Comparison of ENCODE assay signal across 1 cellular context in genomic region chr19:57191141-57192063, GRCh38.
TF ChIP-seq lines count a peak whose summit lies in the region.

TSS of gene ZNF264 (plus strand) at chr19:57191500. CDS start at chr19:57191914, 414 bp downstream.

TF ChIP-seq in HepG2, 621 proteins besides CTCF, POLR2A, EP300 and RAD21 (continued from another document and continues in another):
- TF ChIP-seq CEBPZ (IDR thresholded peaks at IDR 0.05; ENCODE audit: low read length) (no peak), ZNF83 (CRISPR knock-in tag; IDR thresholded peaks at IDR 0.05; ENCODE audit: borderline replicate concordance) (peak; percentile 53; the same call in 1 of the 2 replicates), EHMT2 (IDR thresholded peaks at IDR 0.05; ENCODE audit: borderline replicate concordance, low read depth, low read length) (peak; percentile 78; the same call in 1 of the 2 replicates), SOX5 (CRISPR knock-in tag; IDR thresholded peaks at IDR 0.05; ENCODE audit: borderline replicate concordance) (no peak), DNMT3B (CRISPR knock-in tag; conservative IDR thresholded peaks at IDR 0.05) (no peak), PAF1 (CRISPR knock-in tag; IDR thresholded peaks at IDR 0.05) (no peak), REST (IDR thresholded peaks at IDR 0.05; ENCODE audit: borderline replicate concordance in 1 of 2, low read depth in 1 of 2, low read length in 2 of 2) (peak in 1 of 2 experiments; percentile 27; a peak in 1 of 4 replicates), ZUFSP (CRISPR knock-in tag; IDR thresholded peaks at IDR 0.05; ENCODE audit: borderline replicate concordance) (no peak), ZSCAN20 (CRISPR knock-in tag; IDR thresholded peaks at IDR 0.05; ENCODE audit: borderline replicate concordance) (peak; percentile 82; the same call in 1 of the 2 replicates), ZNF446 (CRISPR knock-in tag; IDR thresholded peaks at IDR 0.05) (peak; percentile 68; the same call in 1 of the 2 replicates), DR1 (CRISPR knock-in tag; IDR thresholded peaks at IDR 0.05) (peak; percentile 23; the same call in 1 of the 2 replicates), ELF4 (CRISPR knock-in tag; IDR thresholded peaks at IDR 0.05; ENCODE audit: borderline replicate concordance) (peak; percentile 58; the same call in 1 of the 2 replicates), PHF20 (CRISPR knock-in tag; IDR thresholded peaks at IDR 0.05) (peak; percentile 79), NCOA2 (CRISPR knock-in tag; IDR thresholded peaks at IDR 0.05) (no peak), TCF7 (IDR thresholded peaks at IDR 0.05; ENCODE audit: low read depth) (no peak), NCOA1 (CRISPR knock-in tag; IDR thresholded peaks at IDR 0.05) (peak; percentile 84; the same call in 1 of the 2 replicates), ZNF580 (CRISPR knock-in tag; IDR thresholded peaks at IDR 0.05; ENCODE audit: borderline replicate concordance, low read depth) (peak; percentile 48; the same call in 1 of the 2 replicates), GATAD2A (CRISPR knock-in tag; IDR thresholded peaks at IDR 0.05) (peak; percentile 45; the same call in 1 of the 2 replicates), ZNF775 (CRISPR knock-in tag; IDR thresholded peaks at IDR 0.05; ENCODE audit: borderline replicate concordance) (no peak), ZNF224 (CRISPR knock-in tag; IDR thresholded peaks at IDR 0.05) (peak; percentile 38; the same call in 1 of the 2 replicates), FOXC1 (CRISPR knock-in tag; IDR thresholded peaks at IDR 0.05; ENCODE audit: borderline replicate concordance) (peak; percentile 85; the same call in 1 of the 2 replicates), ZNF761 (CRISPR knock-in tag; conservative IDR thresholded peaks at IDR 0.05) (peak; percentile 54), CCDC6 (CRISPR knock-in tag; IDR thresholded peaks at IDR 0.05) (0 out of 2 replicates have a peak, but pooled peaks have one; percentile 28), ZNF598 (CRISPR knock-in tag; IDR thresholded peaks at IDR 0.05; ENCODE audit: borderline replicate concordance) (no peak), MIXL1 (CRISPR knock-in tag; IDR thresholded peaks at IDR 0.05) (0 out of 2 replicates have a peak, but pooled peaks have one; percentile 18), ZNF616 (CRISPR knock-in tag; IDR thresholded peaks at IDR 0.05; ENCODE audit: low read depth) (0 out of 2 replicates have a peak, but pooled peaks have one; percentile 37), ASH2L (IDR thresholded peaks at IDR 0.05; ENCODE audit: insufficient read length, low read depth, low read length) (peak; percentile 65), ZNF101 (CRISPR knock-in tag; IDR thresholded peaks at IDR 0.05; ENCODE audit: borderline replicate concordance, low read depth) (no peak; the same call in 1 of the 2 replicates), FOXP4 (CRISPR knock-in tag; IDR thresholded peaks at IDR 0.05) (0 out of 2 replicates have a peak, but pooled peaks have one; percentile 32), KDM6A (CRISPR knock-in tag; IDR thresholded peaks at IDR 0.05; ENCODE audit: low read depth) (no peak), THAP11 (CRISPR knock-in tag; IDR thresholded peaks at IDR 0.05) (peak; percentile 89), NR1H2 (CRISPR knock-in tag; IDR thresholded peaks at IDR 0.05; ENCODE audit: borderline replicate concordance, low read depth) (no peak), EED (CRISPR knock-in tag; IDR thresholded peaks at IDR 0.05) (peak; percentile 90; the same call in 1 of the 2 replicates), SP1 (IDR thresholded peaks at IDR 0.05) (no peak), SP1 (CRISPR knock-in tag; IDR thresholded peaks at IDR 0.05) (0 out of 2 replicates have a peak, but pooled peaks have one; percentile 58), DMAP1 (CRISPR knock-in tag; IDR thresholded peaks at IDR 0.05) (peak; percentile 64), POLR2AphosphoS5 (IDR thresholded peaks at IDR 0.05; ENCODE audit: low read depth, low read length) (peak; percentile 81), MTERF4 (CRISPR knock-in tag; IDR thresholded peaks at IDR 0.05) (no peak), ZMYM4 (CRISPR knock-in tag; IDR thresholded peaks at IDR 0.05) (peak; percentile 88), JUND (CRISPR knock-in tag; IDR thresholded peaks at IDR 0.05) (0 out of 2 replicates have a peak, but pooled peaks have one; percentile 27), ARID4A (CRISPR knock-in tag; IDR thresholded peaks at IDR 0.05; ENCODE audit: borderline replicate concordance) (peak; percentile 89), HDAC1 (CRISPR knock-in tag; IDR thresholded peaks at IDR 0.05) (peak; percentile 85), ZNF17 (CRISPR knock-in tag; IDR thresholded peaks at IDR 0.05) (no peak), ZFP62 (CRISPR knock-in tag; IDR thresholded peaks at IDR 0.05) (no peak), ZNF530 (CRISPR knock-in tag; IDR thresholded peaks at IDR 0.05; ENCODE audit: low read depth) (no peak), MED8 (CRISPR knock-in tag; IDR thresholded peaks at IDR 0.05; ENCODE audit: insufficient replicate concordance) (peak; percentile 56), TARDBP (CRISPR knock-in tag; IDR thresholded peaks at IDR 0.05) (peak; percentile 48)
